25 cellular contexts compared by ENCODE assay signal in genomic region chr3:99388736-99389135, GRCh38.
"Had no signal": no experiment of that assay in that cellular context is flagged by ENCODE, and none has a peak within 500 bp of the region (broad histone marks: within the 10 kb centered on the region; RNA-seq: fewer than 3 reads in every experiment).

No MANE protein-coding gene starts in this region.

- H3K9ac ChIP-seq: neural progenitor cell had no signal

- H3K4me2 ChIP-seq: neural progenitor cell had no signal

- H3K36me3 ChIP-seq: neural progenitor cell, pancreas, right lobe of liver, suprapubic skin, transverse colon, upper lobe of right lung, uterus had no signal

- ATAC-seq: effector memory CD8-positive, alpha-beta T cell; mucosa of descending colon; natural killer cell treated with Interleukin-12 subunit alpha and Interleukin-12 subunit beta and Interleukin-15 and Interleukin-18, amount 100 ng/mL, for 72 hours; pancreas; right lobe of liver; stimulated activated naive B cell treated with anti-CD40 and anti-IgM and Interleukin-4, amounts not matched to agents 10 μg/mL and 1 μg/mL and 100 μg/mL, for 72 hours; upper lobe of right lung had no signal

- H3K4me1 Mint-ChIP-seq: immature natural killer cell; memory B cell; naive B cell; stimulated activated naive B cell treated with anti-CD40 and anti-IgM and Interleukin-4, amounts not matched to agents 10 μg/mL and 1 μg/mL and 100 μg/mL, for 72 hours had no signal

- H3K4me1 ChIP-seq: neural progenitor cell, pancreas, right lobe of liver, suprapubic skin, transverse colon, upper lobe of right lung, uterus had no signal

- H3K4me3 ChIP-seq: coronary artery, lung, mucosa of descending colon, neural progenitor cell, pancreas, right lobe of liver, suprapubic skin, transverse colon, upper lobe of right lung, uterus had no signal

- H2AFZ ChIP-seq: neural progenitor cell had no signal

- H3K27ac Mint-ChIP-seq: effector memory CD8-positive, alpha-beta T cell; immature natural killer cell; memory B cell; naive B cell; natural killer cell treated with Interleukin-12 subunit alpha and Interleukin-12 subunit beta and Interleukin-15 and Interleukin-18, amount 100 ng/mL, for 72 hours; neural progenitor cell; progenitor cell of endocrine pancreas; stimulated activated naive B cell treated with anti-CD40 and anti-IgM and Interleukin-4, amounts not matched to agents 10 μg/mL and 1 μg/mL and 100 μg/mL, for 72 hours; stimulated activated naive CD8-positive, alpha-beta T cell treated with anti-CD3 and anti-CD28 coated beads, Interleukin-15, Interleukin-2, amounts not matched to agents 100 ng/mL and 50 ng/mL, for 24 hours had no signal

- H3K4me3 Mint-ChIP-seq: effector memory CD8-positive, alpha-beta T cell; immature natural killer cell; memory B cell; naive B cell; natural killer cell treated with Interleukin-12 subunit alpha and Interleukin-12 subunit beta and Interleukin-15 and Interleukin-18, amount 100 ng/mL, for 72 hours; neural progenitor cell; stimulated activated naive B cell treated with anti-CD40 and anti-IgM and Interleukin-4, amounts not matched to agents 10 μg/mL and 1 μg/mL and 100 μg/mL, for 72 hours; stimulated activated naive CD8-positive, alpha-beta T cell treated with anti-CD3 and anti-CD28 coated beads, Interleukin-15, Interleukin-2, amounts not matched to agents 100 ng/mL and 50 ng/mL, for 24 hours had no signal

- H3K9me3 ChIP-seq: mucosa of descending colon, pancreas, right lobe of liver, suprapubic skin, transverse colon, upper lobe of right lung, uterus had no signal

- H3K27me3 Mint-ChIP-seq: effector memory CD8-positive, alpha-beta T cell; memory B cell; naive B cell; natural killer cell treated with Interleukin-12 subunit alpha and Interleukin-12 subunit beta and Interleukin-15 and Interleukin-18, amount 100 ng/mL, for 72 hours; progenitor cell of endocrine pancreas; stimulated activated naive B cell treated with anti-CD40 and anti-IgM and Interleukin-4, amounts not matched to agents 10 μg/mL and 1 μg/mL and 100 μg/mL, for 72 hours; stimulated activated naive CD8-positive, alpha-beta T cell treated with anti-CD3 and anti-CD28 coated beads, Interleukin-15, Interleukin-2, amounts not matched to agents 100 ng/mL and 50 ng/mL, for 24 hours had no signal

- H3K27ac ChIP-seq: coronary artery, neural progenitor cell, pancreas, right lobe of liver, suprapubic skin, transverse colon, upper lobe of right lung, uterus had no signal

- H3K9me3 Mint-ChIP-seq: neural progenitor cell; stimulated activated naive CD8-positive, alpha-beta T cell treated with anti-CD3 and anti-CD28 coated beads, Interleukin-15, Interleukin-2, amounts not matched to agents 100 ng/mL and 50 ng/mL, for 24 hours had no signal

- H3K27me3 ChIP-seq: neural progenitor cell, pancreas, right lobe of liver, suprapubic skin, transverse colon, upper lobe of right lung, uterus had no signal

- H3K36me3 Mint-ChIP-seq: immature natural killer cell; memory B cell; naive B cell; natural killer cell treated with Interleukin-12 subunit alpha and Interleukin-12 subunit beta and Interleukin-15 and Interleukin-18, amount 100 ng/mL, for 72 hours; neural progenitor cell; stimulated activated naive B cell treated with anti-CD40 and anti-IgM and Interleukin-4, amounts not matched to agents 10 μg/mL and 1 μg/mL and 100 μg/mL, for 72 hours had no signal

- FAIRE-seq: endometrium, frontal cortex, keratinocyte, pancreas, small intestine had no signal

- DNase-seq: effector memory CD8-positive, alpha-beta T cell; hypothalamus; immature natural killer cell; mucosa of descending colon; naive B cell; pancreas; right lobe of liver; small intestine; stimulated activated CD4-positive, alpha-beta T cell treated with anti-CD3 and anti-CD28 coated beads, Interleukin-15, amount 100 ng/mL, for 24 hours; stimulated activated CD4-positive, alpha-beta T cell treated with anti-CD3 and anti-CD28 coated beads, Interleukin-2, amount 100 ng/mL, for 48 hours; stimulated activated naive B cell treated with anti-CD40 and anti-IgM and Interleukin-4, amounts not matched to agents 10 μg/mL and 1 μg/mL and 100 μg/mL, for 72 hours; transverse colon; upper lobe of right lung; uterus had no signal
